ENCODE assay signal across 9 cellular contexts in the genomic region with DNA sequence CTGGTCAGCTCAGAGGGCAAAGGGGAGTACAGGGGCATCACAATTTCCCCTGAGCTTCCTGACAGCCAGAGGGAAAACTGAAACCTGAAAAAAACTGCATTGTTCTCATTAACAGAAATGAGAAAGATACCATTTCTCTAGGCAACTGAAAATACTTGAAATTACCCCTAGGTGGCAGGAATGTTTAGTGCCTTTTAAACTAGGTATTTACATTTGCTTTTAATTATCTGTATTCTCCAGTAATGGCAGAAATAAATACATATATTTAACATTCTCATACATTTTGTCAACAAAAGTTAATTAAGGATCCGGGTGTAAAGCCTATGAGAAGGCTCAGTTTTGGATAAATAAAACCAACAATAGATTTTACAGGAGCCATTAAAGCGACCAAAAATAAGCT. TPM values are rescaled to one million over a fixed set of nuclear protein-coding genes. Genes with fewer than 3 reads are reported as not detected.
DNase-seq lines count a peak whose midpoint lies in the region; ATAC-seq and TF ChIP-seq lines count a peak whose summit lies in the region.
"Had no signal": no experiment of that assay in that cellular context is flagged by ENCODE, and none has a peak within 500 bp of the region (broad histone marks: within the 10 kb centered on the region; RNA-seq: fewer than 3 reads in every experiment).

No MANE protein-coding gene starts in this region.

- peak; percentile 24 for TF ChIP-seq CTCF in HL-60 (IDR thresholded peaks at IDR 0.05; ENCODE audit: insufficient read depth, low read length)
- TF ChIP-seq CTCF in VCaP (conservative IDR thresholded peaks at IDR 0.05), result peak; percentile 83

- peak; percentile 35 for ATAC-seq in left colon
- ATAC-seq in HG02884 (IDR thresholded peaks at IDR 0.05; ENCODE audit: unreplicated experiment), result no peak

- intact Hi-C loops in left colon (cut with DNase I, micrococcal nuclease), result no loop called here

- H3K4me3 ChIP-seq in HL-60 (replicated peaks; ENCODE audit: insufficient read depth, low read length), result no peak overlapping the region
- H3K4me3 ChIP-seq: HAP-1 had no signal

- DNase-seq in AML-193 (lab: John Stamatoyannopoulos, UW) (peak; percentile 25 to 64), HL-60 (ENCODE audit: low read depth in 1 of 2, low spot score in 1 of 2) (no peak), left colon (no peak), GDM1 (lab: John Stamatoyannopoulos, UW) (no peak), GM19238 (ENCODE audit: insufficient read length, low spot score) (no peak)
- DNase-seq in stimulated activated CD4-positive, alpha-beta T cell treated with anti-CD3 and anti-CD28 coated beads, Interleukin-2, amount 100 ng/mL, for 48 hours, result no peak

- no peak overlapping the region for H3K27ac ChIP-seq in HL-60 (replicated peaks)
- peak overlapping the region; percentile 36 for H3K27ac ChIP-seq in VCaP

- H3K27me3 ChIP-seq in HL-60 (ENCODE audit: insufficient read depth, poor library complexity, severe bottlenecking), result no peaks in the 10 kb centered on the region

RNA-seq across cellular contexts. Expression of a gene that starts 34.5 kb away (rescaled TPM):
- total RNA-seq in left colon, result 1,000 to 10,000 TPM; 1,084 to 1,104 TPM

Comparison
In these comparisons a context has a peak if more than half of its experiments do, and no peak if none do; other contexts are left out.
1. DNase-seq: peak in AML-193 (2 of 2); none in HL-60 (0 of 2), left colon (0 of 2), stimulated activated CD4-positive, alpha-beta T cell treated with anti-CD3 and anti-CD28 coated beads, Interleukin-2, amount 100 ng/mL, for 48 hours (0 of 2), GDM1 (single experiment) and GM19238 (single experiment).